1 cellular context compared by ENCODE assay signal in the genomic region with DNA sequence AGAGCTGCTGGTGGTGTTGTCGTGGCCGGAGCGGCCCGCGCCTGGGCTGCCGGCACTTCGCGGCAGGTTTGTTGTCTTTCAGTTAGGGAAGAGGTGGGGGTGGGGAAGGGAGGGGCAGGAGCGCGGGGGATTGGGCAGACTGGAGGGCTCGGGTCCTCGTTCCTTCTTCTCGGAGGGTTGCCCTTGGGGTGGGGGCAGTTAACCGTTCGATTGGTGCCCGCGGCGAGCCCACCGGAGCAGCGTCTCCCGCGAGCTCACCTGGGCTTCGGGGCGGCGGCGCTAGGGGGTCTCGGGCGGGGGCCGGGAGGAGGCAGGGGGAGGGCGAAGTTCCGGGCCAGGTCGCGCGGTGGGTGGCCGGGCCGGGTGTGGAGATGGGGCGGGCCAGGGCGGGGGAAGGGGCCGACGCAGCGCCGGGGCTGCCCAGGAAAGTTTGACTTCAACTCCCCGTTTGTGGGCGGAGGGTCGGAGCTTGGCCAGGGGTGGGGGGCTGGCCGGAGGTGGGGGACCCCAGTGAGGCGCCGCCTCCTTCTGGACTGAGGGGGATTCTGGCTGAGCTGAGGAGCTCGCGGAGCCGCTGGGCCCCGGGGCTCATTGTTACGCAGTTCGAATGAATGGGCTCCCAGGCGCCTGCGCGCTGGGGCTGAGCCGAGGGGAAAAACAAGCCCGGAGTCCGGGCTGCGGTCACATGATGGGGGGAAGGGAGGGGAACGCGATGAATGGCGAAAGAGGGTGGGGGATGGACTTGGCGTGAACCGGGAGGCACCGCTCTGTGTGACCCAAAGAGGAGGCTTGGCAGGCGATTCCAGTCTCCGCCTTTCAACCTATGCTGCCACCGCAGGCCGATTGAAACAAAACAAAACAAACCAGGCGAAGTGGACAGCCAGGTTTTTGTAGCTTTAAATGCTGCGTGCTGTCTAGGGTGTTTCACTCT.
TF ChIP-seq lines count a peak whose summit lies in the region.

No MANE protein-coding gene starts in this region.

TF ChIP-seq in K562, 482 proteins besides CTCF, POLR2A, EP300 and RAD21 (continued from another document and continues in another):
- TF ChIP-seq HNRNPK (IDR thresholded peaks at IDR 0.05; ENCODE audit: low read depth, low read length, poor library complexity, severe bottlenecking) (peak; percentile 13), SETDB1 (IDR thresholded peaks at IDR 0.05; ENCODE audit: low read length) (no peak), MAFF (IDR thresholded peaks at IDR 0.05; ENCODE audit: low read length) (no peak), TEAD2 (tag; IDR thresholded peaks at IDR 0.05) (no peak), ZKSCAN3 (CRISPR knock-in tag; IDR thresholded peaks at IDR 0.05) (no peak), HMG20B (CRISPR knock-in tag; IDR thresholded peaks at IDR 0.05) (no peak), HNRNPL (IDR thresholded peaks at IDR 0.05; ENCODE audit: low read depth, low read length) (peak; percentile 22; the same call in 1 of the 2 replicates), ZC3H8 (IDR thresholded peaks at IDR 0.05) (0 out of 2 replicates have a peak, but pooled peaks have one; percentile 18), THRAP3 (IDR thresholded peaks at IDR 0.05; ENCODE audit: borderline replicate concordance) (no peak), SIRT6 (IDR thresholded peaks at IDR 0.05; ENCODE audit: low read depth, low read length) (no peak), ZNF174 (CRISPR knock-in tag; IDR thresholded peaks at IDR 0.05) (no peak), KLF10 (CRISPR knock-in tag; IDR thresholded peaks at IDR 0.05) (no peak), TCFL5 (CRISPR knock-in tag; conservative IDR thresholded peaks at IDR 0.05) (no peak), ZNF780A (CRISPR knock-in tag; IDR thresholded peaks at IDR 0.05) (no peak), HLTF (IDR thresholded peaks at IDR 0.05) (0 out of 2 replicates have a peak, but pooled peaks have one; percentile 45), ZNF717 (CRISPR knock-in tag; IDR thresholded peaks at IDR 0.05) (no peak), ZNF436 (CRISPR knock-in tag; IDR thresholded peaks at IDR 0.05) (no peak), NCOA6 (IDR thresholded peaks at IDR 0.05) (no peak), TAF1 (IDR thresholded peaks at IDR 0.05; ENCODE audit: control insufficient read depth, extremely low read depth, insufficient read depth, low read length, severe bottlenecking) (peak; percentile 96), POLR2G (IDR thresholded peaks at IDR 0.05; ENCODE audit: low read depth, low read length) (peak; percentile 91), HMGN3 (IDR thresholded peaks at IDR 0.05; ENCODE audit: borderline replicate concordance, extremely low read depth, insufficient read length, low read depth, low read length) (no peak), PHB (CRISPR knock-in tag; IDR thresholded peaks at IDR 0.05) (no peak)
- TF ChIP-seq, protein P1, sequence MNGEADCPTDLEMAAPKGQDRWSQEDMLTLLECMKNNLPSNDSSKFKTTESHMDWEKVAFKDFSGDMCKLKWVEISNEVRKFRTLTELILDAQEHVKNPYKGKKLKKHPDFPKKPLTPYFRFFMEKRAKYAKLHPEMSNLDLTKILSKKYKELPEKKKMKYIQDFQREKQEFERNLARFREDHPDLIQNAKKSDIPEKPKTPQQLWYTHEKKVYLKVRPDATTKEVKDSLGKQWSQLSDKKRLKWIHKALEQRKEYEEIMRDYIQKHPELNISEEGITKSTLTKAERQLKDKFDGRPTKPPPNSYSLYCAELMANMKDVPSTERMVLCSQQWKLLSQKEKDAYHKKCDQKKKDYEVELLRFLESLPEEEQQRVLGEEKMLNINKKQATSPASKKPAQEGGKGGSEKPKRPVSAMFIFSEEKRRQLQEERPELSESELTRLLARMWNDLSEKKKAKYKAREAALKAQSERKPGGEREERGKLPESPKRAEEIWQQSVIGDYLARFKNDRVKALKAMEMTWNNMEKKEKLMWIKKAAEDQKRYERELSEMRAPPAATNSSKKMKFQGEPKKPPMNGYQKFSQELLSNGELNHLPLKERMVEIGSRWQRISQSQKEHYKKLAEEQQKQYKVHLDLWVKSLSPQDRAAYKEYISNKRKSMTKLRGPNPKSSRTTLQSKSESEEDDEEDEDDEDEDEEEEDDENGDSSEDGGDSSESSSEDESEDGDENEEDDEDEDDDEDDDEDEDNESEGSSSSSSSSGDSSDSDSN (IDR thresholded peaks at IDR 0.05; ENCODE audit: borderline replicate concordance in 1 of 2, low read depth in 2 of 2, low read length in 2 of 2): peak; percentile 77 to 87; a peak in 2 of 4 replicates
- TF ChIP-seq, protein P2, sequence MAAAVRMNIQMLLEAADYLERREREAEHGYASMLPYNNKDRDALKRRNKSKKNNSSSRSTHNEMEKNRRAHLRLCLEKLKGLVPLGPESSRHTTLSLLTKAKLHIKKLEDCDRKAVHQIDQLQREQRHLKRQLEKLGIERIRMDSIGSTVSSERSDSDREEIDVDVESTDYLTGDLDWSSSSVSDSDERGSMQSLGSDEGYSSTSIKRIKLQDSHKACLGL (CRISPR knock-in tag; IDR thresholded peaks at IDR 0.05; ENCODE audit: borderline replicate concordance, poor library complexity, severe bottlenecking): peak; percentile 23
- TF ChIP-seq, protein P3, sequence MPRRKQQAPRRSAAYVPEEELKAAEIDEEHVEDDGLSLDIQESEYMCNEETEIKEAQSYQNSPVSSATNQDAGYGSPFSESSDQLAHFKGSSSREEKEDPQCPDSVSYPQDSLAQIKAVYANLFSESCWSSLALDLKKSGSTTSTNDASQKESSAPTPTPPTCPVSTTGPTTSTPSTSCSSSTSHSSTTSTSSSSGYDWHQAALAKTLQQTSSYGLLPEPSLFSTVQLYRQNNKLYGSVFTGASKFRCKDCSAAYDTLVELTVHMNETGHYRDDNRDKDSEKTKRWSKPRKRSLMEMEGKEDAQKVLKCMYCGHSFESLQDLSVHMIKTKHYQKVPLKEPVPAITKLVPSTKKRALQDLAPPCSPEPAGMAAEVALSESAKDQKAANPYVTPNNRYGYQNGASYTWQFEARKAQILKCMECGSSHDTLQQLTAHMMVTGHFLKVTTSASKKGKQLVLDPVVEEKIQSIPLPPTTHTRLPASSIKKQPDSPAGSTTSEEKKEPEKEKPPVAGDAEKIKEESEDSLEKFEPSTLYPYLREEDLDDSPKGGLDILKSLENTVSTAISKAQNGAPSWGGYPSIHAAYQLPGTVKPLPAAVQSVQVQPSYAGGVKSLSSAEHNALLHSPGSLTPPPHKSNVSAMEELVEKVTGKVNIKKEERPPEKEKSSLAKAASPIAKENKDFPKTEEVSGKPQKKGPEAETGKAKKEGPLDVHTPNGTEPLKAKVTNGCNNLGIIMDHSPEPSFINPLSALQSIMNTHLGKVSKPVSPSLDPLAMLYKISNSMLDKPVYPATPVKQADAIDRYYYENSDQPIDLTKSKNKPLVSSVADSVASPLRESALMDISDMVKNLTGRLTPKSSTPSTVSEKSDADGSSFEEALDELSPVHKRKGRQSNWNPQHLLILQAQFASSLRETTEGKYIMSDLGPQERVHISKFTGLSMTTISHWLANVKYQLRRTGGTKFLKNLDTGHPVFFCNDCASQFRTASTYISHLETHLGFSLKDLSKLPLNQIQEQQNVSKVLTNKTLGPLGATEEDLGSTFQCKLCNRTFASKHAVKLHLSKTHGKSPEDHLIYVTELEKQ (CRISPR knock-in tag; IDR thresholded peaks at IDR 0.05): no peak
- TF ChIP-seq, protein P4, sequence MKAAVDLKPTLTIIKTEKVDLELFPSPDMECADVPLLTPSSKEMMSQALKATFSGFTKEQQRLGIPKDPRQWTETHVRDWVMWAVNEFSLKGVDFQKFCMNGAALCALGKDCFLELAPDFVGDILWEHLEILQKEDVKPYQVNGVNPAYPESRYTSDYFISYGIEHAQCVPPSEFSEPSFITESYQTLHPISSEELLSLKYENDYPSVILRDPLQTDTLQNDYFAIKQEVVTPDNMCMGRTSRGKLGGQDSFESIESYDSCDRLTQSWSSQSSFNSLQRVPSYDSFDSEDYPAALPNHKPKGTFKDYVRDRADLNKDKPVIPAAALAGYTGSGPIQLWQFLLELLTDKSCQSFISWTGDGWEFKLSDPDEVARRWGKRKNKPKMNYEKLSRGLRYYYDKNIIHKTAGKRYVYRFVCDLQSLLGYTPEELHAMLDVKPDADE (conservative IDR thresholded peaks at IDR 0.05; ENCODE audit: control insufficient read depth, low read depth, low read length): peak; percentile 90
- TF ChIP-seq, protein P5, sequence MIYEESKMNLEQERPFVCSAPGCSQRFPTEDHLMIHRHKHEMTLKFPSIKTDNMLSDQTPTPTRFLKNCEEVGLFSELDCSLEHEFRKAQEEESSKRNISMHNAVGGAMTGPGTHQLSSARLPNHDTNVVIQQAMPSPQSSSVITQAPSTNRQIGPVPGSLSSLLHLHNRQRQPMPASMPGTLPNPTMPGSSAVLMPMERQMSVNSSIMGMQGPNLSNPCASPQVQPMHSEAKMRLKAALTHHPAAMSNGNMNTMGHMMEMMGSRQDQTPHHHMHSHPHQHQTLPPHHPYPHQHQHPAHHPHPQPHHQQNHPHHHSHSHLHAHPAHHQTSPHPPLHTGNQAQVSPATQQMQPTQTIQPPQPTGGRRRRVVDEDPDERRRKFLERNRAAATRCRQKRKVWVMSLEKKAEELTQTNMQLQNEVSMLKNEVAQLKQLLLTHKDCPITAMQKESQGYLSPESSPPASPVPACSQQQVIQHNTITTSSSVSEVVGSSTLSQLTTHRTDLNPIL (CRISPR knock-in tag; IDR thresholded peaks at IDR 0.05): no peak
- TF ChIP-seq, protein P6, sequence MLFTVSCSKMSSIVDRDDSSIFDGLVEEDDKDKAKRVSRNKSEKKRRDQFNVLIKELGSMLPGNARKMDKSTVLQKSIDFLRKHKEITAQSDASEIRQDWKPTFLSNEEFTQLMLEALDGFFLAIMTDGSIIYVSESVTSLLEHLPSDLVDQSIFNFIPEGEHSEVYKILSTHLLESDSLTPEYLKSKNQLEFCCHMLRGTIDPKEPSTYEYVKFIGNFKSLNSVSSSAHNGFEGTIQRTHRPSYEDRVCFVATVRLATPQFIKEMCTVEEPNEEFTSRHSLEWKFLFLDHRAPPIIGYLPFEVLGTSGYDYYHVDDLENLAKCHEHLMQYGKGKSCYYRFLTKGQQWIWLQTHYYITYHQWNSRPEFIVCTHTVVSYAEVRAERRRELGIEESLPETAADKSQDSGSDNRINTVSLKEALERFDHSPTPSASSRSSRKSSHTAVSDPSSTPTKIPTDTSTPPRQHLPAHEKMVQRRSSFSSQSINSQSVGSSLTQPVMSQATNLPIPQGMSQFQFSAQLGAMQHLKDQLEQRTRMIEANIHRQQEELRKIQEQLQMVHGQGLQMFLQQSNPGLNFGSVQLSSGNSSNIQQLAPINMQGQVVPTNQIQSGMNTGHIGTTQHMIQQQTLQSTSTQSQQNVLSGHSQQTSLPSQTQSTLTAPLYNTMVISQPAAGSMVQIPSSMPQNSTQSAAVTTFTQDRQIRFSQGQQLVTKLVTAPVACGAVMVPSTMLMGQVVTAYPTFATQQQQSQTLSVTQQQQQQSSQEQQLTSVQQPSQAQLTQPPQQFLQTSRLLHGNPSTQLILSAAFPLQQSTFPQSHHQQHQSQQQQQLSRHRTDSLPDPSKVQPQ (CRISPR knock-in tag; IDR thresholded peaks at IDR 0.05; ENCODE audit: borderline replicate concordance): no peak
